In the genomic region with DNA sequence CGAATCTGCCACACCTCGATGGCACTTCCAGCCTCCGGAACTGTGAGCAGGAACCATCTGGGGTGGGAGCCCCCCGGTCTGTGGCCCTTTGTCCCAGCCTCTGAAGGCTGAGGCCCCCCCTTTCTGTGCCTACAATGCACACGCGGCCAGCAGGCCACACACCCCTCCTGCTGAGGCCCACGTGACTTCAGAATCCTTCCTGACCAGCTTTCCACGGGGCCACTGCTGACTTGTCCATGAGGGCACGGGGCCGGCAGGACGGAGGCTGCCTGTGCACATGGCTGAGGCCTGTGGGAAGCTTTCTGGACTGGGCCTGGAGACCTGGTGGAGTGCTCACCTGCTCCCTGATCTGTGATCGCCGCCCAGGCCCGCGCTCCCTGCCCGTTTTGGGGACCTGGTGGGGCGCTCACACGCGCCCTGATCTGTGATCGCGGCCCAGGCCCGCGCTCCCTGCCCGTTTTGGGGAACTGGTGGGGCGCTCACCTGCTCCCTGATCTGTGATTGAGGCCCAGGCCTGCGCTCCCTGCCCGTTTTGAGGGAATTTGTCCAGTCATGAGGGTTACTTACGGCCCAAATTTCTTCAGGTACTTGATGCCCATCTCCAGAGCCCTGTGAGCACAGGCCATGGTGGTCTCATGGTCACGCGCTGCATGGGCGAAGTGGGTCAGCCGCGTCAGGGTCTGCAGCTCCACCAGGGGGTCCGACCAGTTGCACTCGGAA, we compare ENCODE assay signal across 24 cellular contexts. TPM values are rescaled to one million over a fixed set of nuclear protein-coding genes. Genes with fewer than 3 reads are reported as not detected.
DNase-seq lines count a peak whose midpoint lies in the region; ATAC-seq, FAIRE-seq and TF ChIP-seq lines count a peak whose summit lies in the region.
"Had no signal": no experiment of that assay in that cellular context is flagged by ENCODE, and none has a peak within 500 bp of the region (broad histone marks: within the 10 kb centered on the region; RNA-seq: fewer than 3 reads in every experiment).

No MANE protein-coding gene starts in this region.

- peaks cover 2 to 19% (median 8%) of the 10 kb centered on the region in 7 donors for H3K9me3 Mint-ChIP-seq in CD14-positive monocyte
- H3K9me3 Mint-ChIP-seq: CD4-positive, CD25-positive, alpha-beta regulatory T cell had no signal

- H3K4me3 Mint-ChIP-seq in CD14-positive monocyte, result no peak overlapping the region
- H3K4me3 Mint-ChIP-seq: CD4-positive, CD25-positive, alpha-beta regulatory T cell had no signal

- H2AFZ ChIP-seq in osteoblast (ENCODE audit: low read length), result no peak overlapping the region

- peaks cover 6% of the 10 kb centered on the region for H3K27me3 ChIP-seq in osteoblast (ENCODE audit: insufficient read depth, low read length)

- intact Hi-C loops in CD14-positive monocyte (cut with micrococcal nuclease) (no loop called here), left ventricle myocardium superior (cut with micrococcal nuclease) (no loop called here)

- FAIRE-seq in GM12892 (lab: Jason Lieb, UNC), result no peak
- FAIRE-seq: G401.6, RCC 7860 had no signal

- TF ChIP-seq POLR2A in GM12892 (IDR thresholded peaks at IDR 0.05; ENCODE audit: low read depth, low read length), result no peak

- no peaks in the 10 kb centered on the region for H3K9me3 ChIP-seq in osteoblast (ENCODE audit: low read depth, low read length)

- no peaks in the 10 kb centered on the region for H3K36me3 ChIP-seq in osteoblast (ENCODE audit: insufficient read depth, low read length)

- H3K4me3 ChIP-seq in osteoblast (ENCODE audit: insufficient read depth, low read length), result no peak overlapping the region

- TF ChIP-seq CTCF in CD14-positive monocyte (IDR thresholded peaks at IDR 0.05) (no peak), osteoblast (IDR thresholded peaks at IDR 0.05; ENCODE audit: extremely low read depth, low read depth, low read length) (no peak)

- H3K4me1 ChIP-seq in osteoblast (ENCODE audit: insufficient read depth, low read length), result no peaks in the 10 kb centered on the region

- no peak overlapping the region for H3K27ac ChIP-seq in osteoblast (ENCODE audit: low read depth, low read length)
- H3K27ac ChIP-seq: 22Rv1 had no signal

- H3K36me3 Mint-ChIP-seq in CD14-positive monocyte, result no peaks in the 10 kb centered on the region
- H3K36me3 Mint-ChIP-seq: CD4-positive, CD25-positive, alpha-beta regulatory T cell had no signal

- H4K20me1 ChIP-seq in osteoblast (ENCODE audit: insufficient read depth, low read length), result no peaks in the 10 kb centered on the region

- DNase-seq in activated CD8-positive, alpha-beta memory T cell treated with anti-CD3 and anti-CD28 coated beads, Interleukin-2, amount 50 U/mL, for 4 hours, result peak; percentile 8
- no peak for DNase-seq in activated CD8-positive, alpha-beta memory T cell treated with anti-CD3 and anti-CD28 coated beads for 24 hours
- DNase-seq in CD14-positive monocyte (ENCODE audit: low spot score) (peak; percentile 28), left ventricle myocardium superior (peak; percentile 27), osteoblast (ENCODE audit: insufficient read length, low spot score, missing footprints) (peak; percentile 84), Kasumi-1 (lab: John Stamatoyannopoulos, UW) (no peak), GM12892 (ENCODE audit: insufficient read length) (no peak)
- DNase-seq: AML-193; CD4-positive, CD25-positive, alpha-beta regulatory T cell; COR-L47; KG1; MV-4-11; NCI-H1417; NCI-H187; NCI-H2227 treated with DMSO at 0.1 percent for 48 hours; NCI-H510A treated with DMSO at 0.1 percent for 48 hours; NCI-H774; SHP77 treated with DMSO at 0.1 percent for 48 hours had no signal

- peaks cover 5 to 17% (median 9%) of the 10 kb centered on the region in 3 donors for H3K27me3 Mint-ChIP-seq in CD14-positive monocyte (ENCODE audit: low read depth in 3 of 3)
- H3K27me3 Mint-ChIP-seq: CD4-positive, CD25-positive, alpha-beta regulatory T cell had no signal

- no peak overlapping the region for H3K4me2 ChIP-seq in osteoblast (ENCODE audit: insufficient read depth, low read length)

- ATAC-seq in left ventricle myocardium superior, result no peak
- ATAC-seq in HG02970 (IDR thresholded peaks at IDR 0.05; ENCODE audit: low FRiP score, unreplicated experiment), result no peak
- ATAC-seq: HCT116 had no signal

- peaks cover 2% of the 10 kb centered on the region for H3K4me1 Mint-ChIP-seq in CD14-positive monocyte

- H3K79me2 ChIP-seq in osteoblast (ENCODE audit: insufficient read depth, low read length), result no peaks in the 10 kb centered on the region

- no peak overlapping the region for H3K27ac Mint-ChIP-seq in CD14-positive monocyte
- H3K27ac Mint-ChIP-seq: CD4-positive, CD25-positive, alpha-beta regulatory T cell had no signal

RNA-seq across cellular contexts. Expression of a gene that starts 34.3 kb away (rescaled TPM):
- polyA plus RNA-seq in CD14-positive monocyte, result not detected
- 1.5 TPM for total RNA-seq in left ventricle myocardium superior
- total RNA-seq in osteoblast, result under 0.01 and 0.29 TPM in 2 replicates
- not detected for polyA plus RNA-seq in GM12892 (2012; ENCODE audit: missing spikeins)
- total RNA-seq: CD4-positive, CD25-positive, alpha-beta regulatory T cell; OCI-LY7 had no signal
- polyA plus RNA-seq: CD4-positive, CD25-positive, alpha-beta regulatory T cell had no signal

Comparison
In these comparisons a context has a peak if more than half of its experiments do, and no peak if none do; other contexts are left out.
1. DNase-seq: peak in activated CD8-positive, alpha-beta memory T cell treated with anti-CD3 and anti-CD28 coated beads, Interleukin-2, amount 50 U/mL, for 4 hours (single experiment), CD14-positive monocyte (single experiment), left ventricle myocardium superior (single experiment) and osteoblast (single experiment); none in activated CD8-positive, alpha-beta memory T cell treated with anti-CD3 and anti-CD28 coated beads for 24 hours (single experiment), Kasumi-1 (0 of 2) and GM12892 (single experiment).